Comparison of ENCODE assay signal across 8 cellular contexts in the genomic region with DNA sequence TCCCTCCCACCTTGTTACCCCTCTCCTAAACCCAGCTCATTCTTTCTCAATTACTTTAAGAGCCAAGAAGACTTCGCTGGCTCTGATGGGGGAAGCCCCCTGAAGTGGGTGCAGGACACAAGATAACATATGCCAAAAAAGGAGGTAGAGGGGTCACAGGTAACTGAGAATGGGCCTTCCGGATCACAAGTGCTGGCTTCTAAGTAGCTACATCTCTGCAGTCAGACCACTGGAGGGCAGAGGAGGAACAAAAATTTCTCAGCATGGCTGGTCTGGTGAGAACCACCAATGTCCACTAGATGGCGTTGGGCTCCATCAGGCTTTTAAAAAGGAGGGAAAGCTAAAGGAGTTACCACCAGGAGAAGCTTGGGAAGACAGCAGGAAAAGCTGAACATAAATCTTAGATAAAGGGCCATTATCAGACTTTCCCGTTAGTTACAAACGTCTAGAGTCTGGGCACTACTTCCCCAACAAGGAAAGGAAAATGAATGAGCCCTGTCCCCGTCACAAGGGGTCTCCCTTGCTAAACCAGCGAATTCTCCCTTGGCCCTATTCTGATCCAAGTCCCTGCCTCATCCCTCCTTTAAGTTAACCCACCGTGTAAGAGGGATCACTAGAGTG. TPM values are rescaled to one million over a fixed set of nuclear protein-coding genes. Genes with fewer than 3 reads are reported as not detected.
DNase-seq lines count a peak whose midpoint lies in the region; ATAC-seq and TF ChIP-seq lines count a peak whose summit lies in the region.

No MANE protein-coding gene starts in this region.

- H3K79me2 ChIP-seq in OCI-LY3 (ENCODE audit: low read length), result peaks cover 61% of the 10 kb centered on the region

- no peaks in the 10 kb centered on the region for H3K9me3 ChIP-seq in OCI-LY3 (ENCODE audit: insufficient read depth, low read length)
- H3K9me3 ChIP-seq in left ventricle myocardium inferior (replicated peaks), result no peaks in the 10 kb centered on the region

- peak overlapping the region; percentile 49 for H3K27ac Mint-ChIP-seq in activated naive CD4-positive, alpha-beta T cell treated with anti-CD3 and anti-CD28 coated beads, Interleukin-2, amount 50 U/mL, for 24 hours

- H3K36me3 ChIP-seq in H7 (replicated peaks; ENCODE audit: control insufficient read depth, insufficient read depth, low read length) (peaks cover 45% of the 10 kb centered on the region), OCI-LY3 (replicated peaks; ENCODE audit: low read depth, low read length) (peaks cover 51% of the 10 kb centered on the region), left ventricle myocardium inferior (peaks cover 66% of the 10 kb centered on the region)

- H3K27me3 ChIP-seq in H7 (ENCODE audit: control insufficient read depth, insufficient read depth, low read length), result no peaks in the 10 kb centered on the region
- no peaks in the 10 kb centered on the region for H3K27me3 ChIP-seq in OCI-LY3 (ENCODE audit: low read depth, low read length)
- H3K27me3 ChIP-seq in left ventricle myocardium inferior (ENCODE audit: low read depth), result no peaks in the 10 kb centered on the region

- TF ChIP-seq CTCF in OCI-LY3 (IDR thresholded peaks at IDR 0.05; ENCODE audit: low read depth, low read length), result peak; percentile 99
- peak; percentile 99 for TF ChIP-seq CTCF in left ventricle myocardium inferior (IDR thresholded peaks at IDR 0.05; ENCODE audit: borderline replicate concordance)

- peaks cover 24% of the 10 kb centered on the region for H3K4me1 ChIP-seq in OCI-LY3 (ENCODE audit: low read length)
- H3K4me1 ChIP-seq in left ventricle myocardium inferior, result peaks cover 56% of the 10 kb centered on the region

- peaks cover 16% of the 10 kb centered on the region for H3K36me3 Mint-ChIP-seq in activated naive CD4-positive, alpha-beta T cell treated with anti-CD3 and anti-CD28 coated beads, Interleukin-2, amount 50 U/mL, for 24 hours

- H4K20me1 ChIP-seq in OCI-LY3 (ENCODE audit: insufficient read depth, low read length), result peaks cover 12% of the 10 kb centered on the region

- peak overlapping the region; percentile 71 for H3K4me3 Mint-ChIP-seq in activated naive CD4-positive, alpha-beta T cell treated with anti-CD3 and anti-CD28 coated beads, Interleukin-2, amount 50 U/mL, for 24 hours

- peak overlapping the region; percentile 23 for H3K4me2 ChIP-seq in OCI-LY3 (ENCODE audit: low read length)

- H2AFZ ChIP-seq in OCI-LY3 (ENCODE audit: low read depth, low read length), result no peak overlapping the region

- H3K4me3 ChIP-seq in H7 (ENCODE audit: insufficient read depth, low read depth, low read length) (no peak overlapping the region), OCI-LY3 (ENCODE audit: low read length) (no peak overlapping the region), left ventricle myocardium inferior (no peak overlapping the region)

- H3K9ac ChIP-seq in OCI-LY3 (ENCODE audit: low read length), result no peak overlapping the region

- intact Hi-C loops in left ventricle myocardium inferior (cut with micrococcal nuclease) (no loop called here), sciatic nerve (cut with DNase I) (no loop called here)

- H3K27ac ChIP-seq in OCI-LY3 (ENCODE audit: low read length) (peak overlapping the region; percentile 20; the same call in 1 of the 2 replicates), left ventricle myocardium inferior (replicated peaks) (peak overlapping the region; percentile 43)

- H3K9me3 Mint-ChIP-seq in activated naive CD4-positive, alpha-beta T cell treated with anti-CD3 and anti-CD28 coated beads, Interleukin-2, amount 50 U/mL, for 24 hours, result no peaks in the 10 kb centered on the region

- H3K4me1 Mint-ChIP-seq in activated naive CD4-positive, alpha-beta T cell treated with anti-CD3 and anti-CD28 coated beads, Interleukin-2, amount 50 U/mL, for 24 hours, result peaks cover 39% of the 10 kb centered on the region

- H3K27me3 Mint-ChIP-seq in activated naive CD4-positive, alpha-beta T cell treated with anti-CD3 and anti-CD28 coated beads, Interleukin-2, amount 50 U/mL, for 24 hours, result no peaks in the 10 kb centered on the region

- peak; percentile 79 for ATAC-seq in sciatic nerve

- DNase-seq in D341Med (ENCODE audit: low spot score) (peak; percentile 86), H7 (peak; percentile 93), left ventricle myocardium inferior (peak; percentile 60), sciatic nerve (ENCODE audit: low spot score) (peak; percentile 85), NCI-H774 (lab: John Stamatoyannopoulos, UW) (no peak), hippocampal formation (lab: John Stamatoyannopoulos, UW) (no peak)

RNA-seq across cellular contexts. Expression of a gene that starts 11.6 kb away (rescaled TPM):
- total RNA-seq in H7 (2014; rRNA removed; shearing (Covaris generic)), result 9.7 and 12.3 TPM in 2 replicates
- total RNA-seq in left ventricle myocardium inferior (2.1 TPM), sciatic nerve (6.5 TPM)

RNA-seq across cellular contexts. Expression of a gene that starts 26.0 kb away (rescaled TPM):
- total RNA-seq in H7 (2014; rRNA removed; shearing (Covaris generic)), result 83.4 and 89.5 TPM in 2 replicates
- total RNA-seq in left ventricle myocardium inferior (64.6 TPM), sciatic nerve (166 TPM)

RNA-seq across cellular contexts. Expression of a gene that starts 26.4 kb away (rescaled TPM):
- 73.7 and 97.8 TPM in 2 replicates for total RNA-seq in H7 (2014; rRNA removed; shearing (Covaris generic))
- total RNA-seq in left ventricle myocardium inferior, result 25.2 TPM
- 32.2 TPM for total RNA-seq in sciatic nerve

RNA-seq across cellular contexts. Expression of a gene that starts 26.9 kb away (rescaled TPM):
- total RNA-seq in H7 (2014; rRNA removed; shearing (Covaris generic)), result not detected in 2 replicates
- total RNA-seq in left ventricle myocardium inferior, result not detected
- not detected for total RNA-seq in sciatic nerve

RNA-seq across cellular contexts. Expression of a gene that starts 34.2 kb away (rescaled TPM):
- 262 and 328 TPM in 2 replicates for total RNA-seq in H7 (2014; rRNA removed; shearing (Covaris generic))
- total RNA-seq in left ventricle myocardium inferior (118 TPM), sciatic nerve (70.1 TPM)

Comparison
In these comparisons a context has a peak if more than half of its experiments do, and no peak if none do; other contexts are left out.
1. DNase-seq: peak in D341Med (single experiment), H7 (single experiment), left ventricle myocardium inferior (single experiment) and sciatic nerve (single experiment); none in NCI-H774 (single experiment) and hippocampal formation (0 of 2).